Comparison of ENCODE assay signal across 13 cellular contexts in the genomic region with DNA sequence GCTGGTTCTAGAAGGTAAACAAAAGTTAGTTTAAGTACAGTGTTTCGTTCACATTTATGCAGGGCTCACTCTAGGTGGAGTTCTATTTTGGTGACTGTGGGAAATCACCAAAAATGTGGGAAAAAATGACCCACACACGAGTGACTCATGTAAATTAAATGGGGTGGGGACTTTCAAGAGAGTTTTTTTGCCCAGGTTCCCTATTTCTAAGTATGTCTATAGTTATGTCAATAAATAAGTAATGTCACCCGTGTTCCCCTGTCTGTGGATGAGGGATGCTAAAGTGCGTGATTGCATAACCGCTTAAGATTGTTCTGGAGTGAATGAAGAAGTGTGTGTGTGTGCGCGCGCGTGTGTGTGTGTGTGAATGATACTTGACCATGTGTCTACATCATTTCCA.
DNase-seq lines count a peak whose midpoint lies in the region; ATAC-seq and TF ChIP-seq lines count a peak whose summit lies in the region.
"Had no signal": no experiment of that assay in that cellular context is flagged by ENCODE, and none has a peak within 500 bp of the region (broad histone marks: within the 10 kb centered on the region; RNA-seq: fewer than 3 reads in every experiment).

No MANE protein-coding gene starts in this region.

- no peaks in the 10 kb centered on the region for H3K27me3 ChIP-seq in mucosa of rectum (ENCODE audit: control insufficient read depth in 2 of 2, insufficient read depth in 2 of 2, low read length in 2 of 2)
- H3K27me3 ChIP-seq in ovary: no peaks in the 10 kb centered on the region
- H3K27me3 ChIP-seq: BE2C had no signal

- DNase-seq in UCSD-AML1 (lab: John Stamatoyannopoulos, UW; ENCODE audit: unreplicated experiment): peak; percentile 25
- DNase-seq in AG08395 (ENCODE audit: low spot score): no peak
- no peak for DNase-seq in ovary
- DNase-seq: activated naive CD8-positive, alpha-beta T cell treated with anti-CD3 and anti-CD28 coated beads, Interleukin-2, amount 50 U/mL, for 24 hours; BE2C; dermis blood vessel endothelial cell; posterior cingulate gyrus; SW 1271 had no signal

- intact Hi-C loops in ovary (cut with DNase I): no loop called here

- H3K9me3 ChIP-seq in KOPT-K1 (ENCODE audit: insufficient read depth, low read length, poor library complexity, severe bottlenecking) (no peaks in the 10 kb centered on the region), mucosa of rectum (ENCODE audit: control insufficient read depth in 2 of 2, low read length in 2 of 2) (no peaks in the 10 kb centered on the region), ovary (no peaks in the 10 kb centered on the region)
- H3K9me3 ChIP-seq: BE2C had no signal

- H3K4me1 ChIP-seq in mucosa of rectum (ENCODE audit: control insufficient read depth in 2 of 2, insufficient read depth in 2 of 2, low read length in 2 of 2) (peaks cover 38 to 53% of the 10 kb centered on the region in 2 donors), ovary (ENCODE audit: insufficient read depth) (no peaks in the 10 kb centered on the region)
- H3K4me1 ChIP-seq: BE2C had no signal

- ATAC-seq in GM18868 (IDR thresholded peaks at IDR 0.05; ENCODE audit: unreplicated experiment) (peak; percentile 49), GM18858 (IDR thresholded peaks at IDR 0.05; ENCODE audit: unreplicated experiment) (no peak)
- ATAC-seq: activated naive CD8-positive, alpha-beta T cell treated with anti-CD3 and anti-CD28 coated beads, Interleukin-2, amount 50 U/mL, for 24 hours had no signal

- no peak for TF ChIP-seq EP300 in ovary (IDR thresholded peaks at IDR 0.05)

- no peak overlapping the region for H3K9ac ChIP-seq in mucosa of rectum (ENCODE audit: low read depth in 1 of 2, low read length in 2 of 2)

- no peak for TF ChIP-seq CTCF in ovary (IDR thresholded peaks at IDR 0.05)

- H3K27ac ChIP-seq in KOPT-K1 (ENCODE audit: low read depth, low read length, poor library complexity, severe bottlenecking): peak overlapping the region; percentile 81
- H3K27ac ChIP-seq in mucosa of rectum (ENCODE audit: low read depth in 2 of 2, low read length in 2 of 2): peak overlapping the region; percentile 89 to 90
- H3K27ac ChIP-seq in ovary: no peak overlapping the region
- H3K27ac ChIP-seq: RWPE1 had no signal

- H3K4me3 ChIP-seq in mucosa of rectum (ENCODE audit: low read length in 2 of 2) (no peak overlapping the region), ovary (no peak overlapping the region)

- WGBS in ovary, 3 donors: 88 to 92% (median 90%) methylated on average over 9 of the region's 9 CpGs

- H3K36me3 ChIP-seq in KOPT-K1 (ENCODE audit: insufficient read depth, low read length) (no peaks in the 10 kb centered on the region), mucosa of rectum (ENCODE audit: control insufficient read depth in 2 of 2, insufficient read depth in 2 of 2, low read length in 2 of 2) (no peaks in the 10 kb centered on the region), ovary (no peaks in the 10 kb centered on the region)
- H3K36me3 ChIP-seq: BE2C had no signal

- no peak for TF ChIP-seq POLR2A in ovary (IDR thresholded peaks at IDR 0.05)

Comparison
In these comparisons a context has a peak if more than half of its experiments do, and no peak if none do; other contexts are left out.
1. H3K27ac ChIP-seq: peak in KOPT-K1 (single experiment) and mucosa of rectum (2 of 2); none in ovary (0 of 2).